Comparison of ENCODE assay signal across 20 cellular contexts in the genomic region with DNA sequence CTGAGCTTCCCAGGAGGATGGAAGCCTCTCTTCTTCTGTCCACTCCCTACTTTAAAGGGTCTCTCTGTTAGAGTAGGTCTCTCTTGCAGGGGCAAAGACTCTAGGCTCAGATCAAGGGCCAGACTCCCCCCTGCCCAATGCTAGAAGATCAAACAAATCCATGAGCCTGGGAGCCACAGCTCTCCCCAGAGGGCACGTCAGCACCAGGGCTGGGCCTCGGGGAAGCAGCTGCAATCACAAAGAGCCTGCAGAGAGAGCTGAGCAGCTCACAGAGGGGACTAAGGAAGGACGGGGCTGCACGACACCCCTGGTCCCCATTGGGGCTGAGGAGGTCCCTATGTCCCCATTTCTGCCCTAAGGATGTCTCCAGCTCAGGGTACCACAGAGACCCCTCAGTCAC. TPM values are rescaled to one million over a fixed set of nuclear protein-coding genes. Genes with fewer than 3 reads are reported as not detected.
DNase-seq lines count a peak whose midpoint lies in the region; ATAC-seq, FAIRE-seq and TF ChIP-seq lines count a peak whose summit lies in the region.
"Had no signal": no experiment of that assay in that cellular context is flagged by ENCODE, and none has a peak within 500 bp of the region (broad histone marks: within the 10 kb centered on the region; RNA-seq: fewer than 3 reads in every experiment).

No MANE protein-coding gene starts in this region.

- FAIRE-seq in GM19239 (lab: Jason Lieb, UNC): no peak
- FAIRE-seq: GM18507 had no signal

- H3K4me2 ChIP-seq in neural progenitor cell (peak overlapping the region; percentile 44), MM.1S (ENCODE audit: low read depth, low read length) (no peak overlapping the region)

- peaks cover 44% of the 10 kb centered on the region for H3K4me1 ChIP-seq in neural progenitor cell
- no peaks in the 10 kb centered on the region for H3K4me1 ChIP-seq in prostate gland (replicated peaks)
- H3K4me1 ChIP-seq in MM.1S (ENCODE audit: low read length): no peaks in the 10 kb centered on the region

- H3K79me2 ChIP-seq in neural progenitor cell (ENCODE audit: low read depth) (peaks cover 6% of the 10 kb centered on the region), MM.1S (ENCODE audit: low read length) (no peaks in the 10 kb centered on the region)

- peaks cover 37% of the 10 kb centered on the region for H3K27me3 Mint-ChIP-seq in neural progenitor cell (ENCODE audit: insufficient read depth, low read depth)

- H3K9me3 ChIP-seq in neural progenitor cell (ENCODE audit: low read depth) (no peaks in the 10 kb centered on the region), prostate gland (no peaks in the 10 kb centered on the region), MM.1S (replicated peaks; ENCODE audit: insufficient read depth, low read length) (no peaks in the 10 kb centered on the region)

- peak; percentile 35 for DNase-seq in NCI-H82 (lab: John Stamatoyannopoulos, UW)
- no peak for DNase-seq in NCI-H82 treated with DMSO at 0.1 percent for 48 hours (lab: John Stamatoyannopoulos, UW; ENCODE audit: unreplicated experiment)
- DNase-seq in globus pallidus (ENCODE audit: low spot score): peak; percentile 89
- DNase-seq in neural progenitor cell (ENCODE audit: low spot score): peak; percentile 39
- DNase-seq in prostate gland (ENCODE audit: low spot score): no peak
- no peak for DNase-seq in GM19239 (ENCODE audit: insufficient read length, low spot score)
- no peak for DNase-seq in MM.1S
- DNase-seq: 8988T, COR-L47, DMS153, EL, GM23248, KBM-7, NCI-H1048, NCI-H1694 had no signal

- no peak for TF ChIP-seq CTCF in neural progenitor cell (IDR thresholded peaks at IDR 0.05)
- TF ChIP-seq CTCF in prostate gland (IDR thresholded peaks at IDR 0.05): no peak
- TF ChIP-seq CTCF in MM.1S (IDR thresholded peaks at IDR 0.05; ENCODE audit: low read length): no peak

- no peaks in the 10 kb centered on the region for H3K9me3 Mint-ChIP-seq in neural progenitor cell

- no peaks in the 10 kb centered on the region for H3K36me3 Mint-ChIP-seq in neural progenitor cell

- H3K4me1 Mint-ChIP-seq in neural progenitor cell: peaks cover 36% of the 10 kb centered on the region

- no peak for TF ChIP-seq POLR2A in prostate gland (IDR thresholded peaks at IDR 0.05)

- peaks cover 8% of the 10 kb centered on the region for H3F3A ChIP-seq in neural progenitor cell (ENCODE audit: low read depth)
- H3F3A ChIP-seq in MM.1S (ENCODE audit: insufficient read depth, low read length): no peaks in the 10 kb centered on the region

- WGBS in prostate gland: 66% methylated on average over 4 of the region's 4 CpGs

- peak overlapping the region; percentile 41 for H3K4me3 Mint-ChIP-seq in neural progenitor cell

- H4K20me1 ChIP-seq in neural progenitor cell (ENCODE audit: low read depth) (peaks cover 10% of the 10 kb centered on the region), MM.1S (ENCODE audit: insufficient read depth, low read length) (no peaks in the 10 kb centered on the region)

- H3K36me3 ChIP-seq in neural progenitor cell (no peaks in the 10 kb centered on the region), prostate gland (no peaks in the 10 kb centered on the region), MM.1S (replicated peaks; ENCODE audit: insufficient read depth, low read length) (no peaks in the 10 kb centered on the region)

- no peak overlapping the region for H3K27ac ChIP-seq in neural progenitor cell
- no peak overlapping the region for H3K27ac ChIP-seq in prostate gland
- H3K27ac ChIP-seq in MM.1S (ENCODE audit: low read length): no peak overlapping the region
- H3K27ac ChIP-seq: C4-2B, GM23248 had no signal

- H3K9ac ChIP-seq in neural progenitor cell (no peak overlapping the region), MM.1S (ENCODE audit: low read length) (no peak overlapping the region)
- H3K9ac ChIP-seq: GM23248 had no signal

- H3K9me2 ChIP-seq in MM.1S (replicated peaks; ENCODE audit: insufficient read depth, low read length): no peaks in the 10 kb centered on the region

- H3K27me3 ChIP-seq in neural progenitor cell (peaks cover 20% of the 10 kb centered on the region), prostate gland (replicated peaks; ENCODE audit: insufficient read depth) (peaks cover 15% of the 10 kb centered on the region), MM.1S (replicated peaks; ENCODE audit: insufficient read depth, low read length) (peaks cover 84% of the 10 kb centered on the region)

- intact Hi-C loops in prostate gland (cut with DNase I): no loop called here

- H3K4me3 ChIP-seq in neural progenitor cell (no peak overlapping the region), prostate gland (no peak overlapping the region), MM.1S (ENCODE audit: low read length) (no peak overlapping the region)
- H3K4me3 ChIP-seq: GM23248 had no signal

- no peak overlapping the region for H3K27ac Mint-ChIP-seq in neural progenitor cell

- H2AFZ ChIP-seq in neural progenitor cell (replicated peaks): no peak overlapping the region
- no peak overlapping the region for H2AFZ ChIP-seq in MM.1S (ENCODE audit: low read length)
- H2AFZ ChIP-seq: GM23248 had no signal

- ATAC-seq in HG03196 (IDR thresholded peaks at IDR 0.05; ENCODE audit: unreplicated experiment): no peak
- ATAC-seq: Panc1, Right ventricle myocardium inferior had no signal

RNA-seq across cellular contexts. Expression of a gene that starts 3.9 kb away (rescaled TPM):
- total RNA-seq in neural progenitor cell (ENCODE audit: low replicate concordance) (8.4 and 12.8 TPM in 2 replicates), prostate gland (1 to 10 TPM in 1 of 2 donors, not detected in 1; 5.1 TPM)
- total RNA-seq: GM23248 had no signal

RNA-seq across cellular contexts. Expression of a gene that starts 37.4 kb away (rescaled TPM):
- total RNA-seq in neural progenitor cell (ENCODE audit: low replicate concordance): 2.1 and 3.3 TPM in 2 replicates
- 1 to 10 TPM in 1 of 2 donors, under 1 TPM in 1; 0.73 to 2.2 TPM for total RNA-seq in prostate gland

Comparison
In these comparisons a context has a peak if more than half of its experiments do, and no peak if none do; other contexts are left out.
1. DNase-seq: peak in NCI-H82 (single experiment), globus pallidus (single experiment) and neural progenitor cell (single experiment); none in NCI-H82 treated with DMSO at 0.1 percent for 48 hours (single experiment), prostate gland (single experiment), GM19239 (single experiment) and MM.1S (single experiment).